ENCODE assay signal across 1 cellular context in genomic region chr2:39550701-39551285, GRCh38.
A peak's percentile ranks its signal among the peaks of the same experiment; 100 is the strongest.
TF ChIP-seq lines count a peak whose summit lies in the region.

No MANE protein-coding gene starts in this region.

TF ChIP-seq in HepG2, 621 proteins besides CTCF, POLR2A, EP300 and RAD21 (continued from another document and continues in another):
- TF ChIP-seq HOMEZ (CRISPR knock-in tag; IDR thresholded peaks at IDR 0.05; ENCODE audit: low read depth), result peak; percentile 96
- 0 out of 2 replicates have a peak, but pooled peaks have one; percentile 26 for TF ChIP-seq ZNF343 (CRISPR knock-in tag; IDR thresholded peaks at IDR 0.05)
- peak; percentile 95 for TF ChIP-seq ZNF3 (CRISPR knock-in tag; IDR thresholded peaks at IDR 0.05)
- TF ChIP-seq RFXANK (CRISPR knock-in tag; IDR thresholded peaks at IDR 0.05), result peak; percentile 77; the same call in 1 of the 2 replicates
- no peak for TF ChIP-seq HIVEP1 (CRISPR knock-in tag; IDR thresholded peaks at IDR 0.05)
- peak; percentile 91 for TF ChIP-seq SMARCC2 (IDR thresholded peaks at IDR 0.05)
- TF ChIP-seq TEAD2 (CRISPR knock-in tag; IDR thresholded peaks at IDR 0.05), result no peak
- no peak for TF ChIP-seq ISX (CRISPR knock-in tag; conservative IDR thresholded peaks at IDR 0.05)
- TF ChIP-seq ZNF207 (IDR thresholded peaks at IDR 0.05; ENCODE audit: borderline replicate concordance), result no peak
- TF ChIP-seq IRF9 (CRISPR knock-in tag; IDR thresholded peaks at IDR 0.05; ENCODE audit: borderline replicate concordance), result no peak; the same call in 1 of the 2 replicates
- TF ChIP-seq ZNF414 (CRISPR knock-in tag; IDR thresholded peaks at IDR 0.05), result peak; percentile 100
- peak; percentile 99 for TF ChIP-seq RCOR2 (CRISPR knock-in tag; IDR thresholded peaks at IDR 0.05)
- no peak for TF ChIP-seq ZNF83 (CRISPR knock-in tag; IDR thresholded peaks at IDR 0.05; ENCODE audit: borderline replicate concordance)
- TF ChIP-seq ASH2L (IDR thresholded peaks at IDR 0.05; ENCODE audit: insufficient read length, low read depth, low read length), result peak; percentile 88
- no peak for TF ChIP-seq ZKSCAN1 (IDR thresholded peaks at IDR 0.05; ENCODE audit: low read length)
- no peak for TF ChIP-seq ZZZ3 (CRISPR knock-in tag; IDR thresholded peaks at IDR 0.05; ENCODE audit: borderline replicate concordance)
- TF ChIP-seq ZNF709 (CRISPR knock-in tag; IDR thresholded peaks at IDR 0.05), result no peak
- TF ChIP-seq ZNF615 (CRISPR knock-in tag; IDR thresholded peaks at IDR 0.05; ENCODE audit: borderline replicate concordance), result peak; percentile 80; the same call in 1 of the 2 replicates
- peak; percentile 90 for TF ChIP-seq ZNF142 (CRISPR knock-in tag; IDR thresholded peaks at IDR 0.05)
- TF ChIP-seq ZBTB7A (CRISPR knock-in tag; IDR thresholded peaks at IDR 0.05), result peak; percentile 85; the same call in 1 of the 2 replicates
- no peak for TF ChIP-seq SRSF1 (optimal IDR thresholded peaks at IDR 0.05; ENCODE audit: low read depth, low read length)
- peak; percentile 98 for TF ChIP-seq NR2F2 (IDR thresholded peaks at IDR 0.05; ENCODE audit: borderline replicate concordance, low read depth)
- TF ChIP-seq SIN3B (IDR thresholded peaks at IDR 0.05; ENCODE audit: low read length), result no peak
- peak; percentile 73 for TF ChIP-seq ZBTB21 (CRISPR knock-in tag; IDR thresholded peaks at IDR 0.05)
- no peak for TF ChIP-seq FIP1L1 (IDR thresholded peaks at IDR 0.05; ENCODE audit: borderline replicate concordance, insufficient read depth, low read depth, low read length)
- TF ChIP-seq KDM4B (CRISPR knock-in tag; IDR thresholded peaks at IDR 0.05), result peak; percentile 98
- TF ChIP-seq IRX3 (CRISPR knock-in tag; IDR thresholded peaks at IDR 0.05; ENCODE audit: borderline replicate concordance, low read depth), result no peak
- TF ChIP-seq ZNF670 (CRISPR knock-in tag; IDR thresholded peaks at IDR 0.05; ENCODE audit: borderline replicate concordance), result peak; percentile 95; the same call in 1 of the 2 replicates
- peak; percentile 83; the same call in 1 of the 2 replicates for TF ChIP-seq BCL3 (CRISPR knock-in tag; IDR thresholded peaks at IDR 0.05)
- peak; percentile 90; the same call in 1 of the 2 replicates for TF ChIP-seq HMGXB3 (CRISPR knock-in tag; IDR thresholded peaks at IDR 0.05; ENCODE audit: borderline replicate concordance)
- TF ChIP-seq SALL1 (CRISPR knock-in tag; IDR thresholded peaks at IDR 0.05), result peak; percentile 100
- peak; percentile 98 for TF ChIP-seq ZNF784 (CRISPR knock-in tag; IDR thresholded peaks at IDR 0.05; ENCODE audit: borderline replicate concordance)
- no peak for TF ChIP-seq ATAD3A (CRISPR knock-in tag; IDR thresholded peaks at IDR 0.05)
- TF ChIP-seq GPN1 (CRISPR knock-in tag; IDR thresholded peaks at IDR 0.05; ENCODE audit: borderline replicate concordance), result no peak
- no peak for TF ChIP-seq MBNL3 (CRISPR knock-in tag; conservative IDR thresholded peaks at IDR 0.05)
- no peak for TF ChIP-seq ELK4 (CRISPR knock-in tag; IDR thresholded peaks at IDR 0.05; ENCODE audit: borderline replicate concordance)
- TF ChIP-seq FOXM1 (CRISPR knock-in tag; IDR thresholded peaks at IDR 0.05), result peak; percentile 85; the same call in 1 of the 2 replicates
- peak; percentile 74 for TF ChIP-seq ZNF18 (CRISPR knock-in tag; IDR thresholded peaks at IDR 0.05; ENCODE audit: insufficient replicate concordance)
- TF ChIP-seq ZNF644 (CRISPR knock-in tag; IDR thresholded peaks at IDR 0.05; ENCODE audit: low read depth), result peak; percentile 85
- TF ChIP-seq TFAP4 (IDR thresholded peaks at IDR 0.05; ENCODE audit: borderline replicate concordance, low read depth), result peak; percentile 86; the same call in 1 of the 2 replicates
- peak; percentile 97 for TF ChIP-seq ZNF629 (CRISPR knock-in tag; conservative IDR thresholded peaks at IDR 0.05)
- peak; percentile 100 for TF ChIP-seq NCOA2 (CRISPR knock-in tag; IDR thresholded peaks at IDR 0.05)
